ENCODE assay signal across 1 cellular context in genomic region chr9:28832168-28832567, GRCh38.
TF ChIP-seq lines count a peak whose summit lies in the region.

No MANE protein-coding gene starts in this region.

TF ChIP-seq in SK-N-SH treated with all-trans-retinoic acid at 6 μM for 48 hours, 23 proteins besides CTCF, POLR2A, EP300 and RAD21 (continued from another document):
- no peak for TF ChIP-seq CSRNP3 (CRISPR knock-in tag; IDR thresholded peaks at IDR 0.05)
